In genomic region chr2:164606557-164606956, GRCh38 we compare ENCODE assay signal across 15 cellular contexts. TPM values are rescaled to one million over a fixed set of nuclear protein-coding genes. Genes with fewer than 3 reads are reported as not detected.
DNase-seq lines count a peak whose midpoint lies in the region; ATAC-seq and TF ChIP-seq lines count a peak whose summit lies in the region.
"Had no signal": no experiment of that assay in that cellular context is flagged by ENCODE, and none has a peak within 500 bp of the region (broad histone marks: within the 10 kb centered on the region; RNA-seq: fewer than 3 reads in every experiment).

No MANE protein-coding gene starts in this region.

- no peaks in the 10 kb centered on the region for H3K4me1 Mint-ChIP-seq in activated CD4-positive, alpha-beta memory T cell treated with anti-CD3 and anti-CD28 coated beads for 36 hours (ENCODE audit: low read depth)
- H3K4me1 Mint-ChIP-seq: IgD-negative memory B cell had no signal

- H3K4me3 Mint-ChIP-seq in activated CD4-positive, alpha-beta memory T cell treated with anti-CD3 and anti-CD28 coated beads for 36 hours = no peak overlapping the region
- H3K4me3 Mint-ChIP-seq: CD8-positive, alpha-beta T cell; IgD-negative memory B cell had no signal

- H3K4me3 ChIP-seq in skeletal muscle satellite cell (ENCODE audit: low read length) = no peak overlapping the region
- no peak overlapping the region for H3K4me3 ChIP-seq in ovary
- H3K4me3 ChIP-seq in lower leg skin (ENCODE audit: low read depth, poor library complexity, severe bottlenecking) = no peak overlapping the region

- H3K9ac ChIP-seq in skeletal muscle satellite cell (ENCODE audit: low read depth, low read length) = no peak overlapping the region

- H3K27ac Mint-ChIP-seq in activated CD4-positive, alpha-beta memory T cell treated with anti-CD3 and anti-CD28 coated beads for 36 hours = no peak overlapping the region
- H3K27ac Mint-ChIP-seq: CD8-positive, alpha-beta T cell; IgD-negative memory B cell had no signal

- H3K36me3 ChIP-seq in skeletal muscle satellite cell (ENCODE audit: insufficient read depth, low read length) (no peaks in the 10 kb centered on the region), ovary (no peaks in the 10 kb centered on the region)

- H3K36me3 Mint-ChIP-seq in activated CD4-positive, alpha-beta memory T cell treated with anti-CD3 and anti-CD28 coated beads for 36 hours = no peaks in the 10 kb centered on the region
- H3K36me3 Mint-ChIP-seq: CD8-positive, alpha-beta T cell; IgD-negative memory B cell had no signal

- peak overlapping the region; percentile 1 for H3K4me2 ChIP-seq in skeletal muscle satellite cell (ENCODE audit: low read length)

- intact Hi-C loops in left ventricle myocardium superior (cut with micrococcal nuclease) = no loop called here
- intact Hi-C loops in activated CD4-positive, alpha-beta memory T cell treated with anti-CD3 and anti-CD28 coated beads for 36 hours (cut with micrococcal nuclease) = no loop called here
- intact Hi-C loops in ovary (cut with DNase I) = no loop called here
- intact Hi-C loops in lower leg skin (cut with DNase I; ENCODE audit: low total_unique reads) = no loop called here

- H3K9me3 Mint-ChIP-seq in activated CD4-positive, alpha-beta memory T cell treated with anti-CD3 and anti-CD28 coated beads for 36 hours = no peaks in the 10 kb centered on the region

- no peaks in the 10 kb centered on the region for H3K27me3 Mint-ChIP-seq in activated CD4-positive, alpha-beta memory T cell treated with anti-CD3 and anti-CD28 coated beads for 36 hours
- H3K27me3 Mint-ChIP-seq: IgD-negative memory B cell had no signal

- no peak for TF ChIP-seq EP300 in ovary (IDR thresholded peaks at IDR 0.05)

- ATAC-seq in left ventricle myocardium superior = peak; percentile 85
- ATAC-seq: CD8-positive, alpha-beta T cell; Panc1 had no signal

- H3K27ac ChIP-seq in ovary = no peak overlapping the region

- no peak for TF ChIP-seq POLR2A in ovary (IDR thresholded peaks at IDR 0.05)
- no peak for TF ChIP-seq POLR2A in lower leg skin (IDR thresholded peaks at IDR 0.05)

- CTCF ChIA-PET in activated CD4-positive, alpha-beta memory T cell treated with anti-CD3 and anti-CD28 coated beads for 36 hours (lab: Charles Lee) = no interaction called here

- 41 to 47% (median 44%) methylated on average over 2 of the region's 2 CpGs for WGBS in ovary, 3 donors
- 49 to 52% methylated on average over 2 of the region's 2 CpGs for WGBS in lower leg skin, 2 donors

- DNase-seq in GM04503 (ENCODE audit: low read depth) = peak; percentile 53
- DNase-seq in astrocyte of the hippocampus (ENCODE audit: low read depth, low spot score) = peak; percentile 86
- no peak for DNase-seq in left ventricle myocardium superior
- no peak for DNase-seq in activated CD4-positive, alpha-beta memory T cell treated with anti-CD3 and anti-CD28 coated beads for 36 hours
- DNase-seq in ovary = no peak
- DNase-seq in lower leg skin (ENCODE audit: low spot score in 2 of 2) = no peak
- DNase-seq: activated CD4-positive, alpha-beta T cell treated with anti-CD3 and anti-CD28 coated beads, Interleukin-2, amount 50 U/mL, for 48 hours; CD8-positive, alpha-beta T cell; hypothalamus; NCI-H1105 treated with DMSO at 0.1 percent for 48 hours; posterior cingulate gyrus had no signal

- H3K27me3 ChIP-seq in skeletal muscle satellite cell (ENCODE audit: control insufficient read depth, insufficient read depth, low read length) (no peaks in the 10 kb centered on the region), ovary (no peaks in the 10 kb centered on the region)

- H3K9me3 ChIP-seq in skeletal muscle satellite cell (replicated peaks; ENCODE audit: low read length) = no peaks in the 10 kb centered on the region
- H3K9me3 ChIP-seq in ovary = no peaks in the 10 kb centered on the region

- peaks cover 9% of the 10 kb centered on the region for H3K4me1 ChIP-seq in skeletal muscle satellite cell (ENCODE audit: control insufficient read depth, insufficient read depth, low read length)
- H3K4me1 ChIP-seq in ovary (ENCODE audit: insufficient read depth) = no peaks in the 10 kb centered on the region

- TF ChIP-seq CTCF in ovary (IDR thresholded peaks at IDR 0.05) (no peak), lower leg skin (IDR thresholded peaks at IDR 0.05) (no peak)

- POLR2A ChIA-PET in activated CD4-positive, alpha-beta memory T cell treated with anti-CD3 and anti-CD28 coated beads for 36 hours (lab: Charles Lee) = no interaction called here

RNA-seq across cellular contexts. Expression of gene GRB14, which starts 14.7 kb away (rescaled TPM):
- total RNA-seq in left ventricle myocardium superior = 27.8 TPM
- total RNA-seq in skeletal muscle satellite cell (2012; rRNA removed) = 4.6 and 5.6 TPM in 2 replicates
- not detected for total RNA-seq in activated CD4-positive, alpha-beta memory T cell treated with anti-CD3 and anti-CD28 coated beads for 36 hours
- 10 to 100 TPM in 4 of 7 donors, 1 to 10 TPM in 3; 4.5 to 33.6 (median 10.0) TPM for total RNA-seq in ovary
- 10 to 100 TPM; 14.7 to 45.6 TPM for polyA plus RNA-seq in ovary
- 1 to 10 TPM in 3 of 4 donors, under 1 TPM in 1; 0.13 to 7.5 (median 4.6) TPM for total RNA-seq in lower leg skin
- total RNA-seq: CD8-positive, alpha-beta T cell; T-helper 2 cell treated with Interferon-gamma antibody and Interleukin-4, amounts not matched to agents 100 ng/mL and 5 ng/mL, for 36 hours had no signal
- polyA plus RNA-seq: IgD-negative memory B cell had no signal

Comparison
In these comparisons a context has a peak if more than half of its experiments do, and no peak if none do; other contexts are left out.
1. DNase-seq: peak in GM04503 (single experiment) and astrocyte of the hippocampus (single experiment); none in left ventricle myocardium superior (single experiment), activated CD4-positive, alpha-beta memory T cell treated with anti-CD3 and anti-CD28 coated beads for 36 hours (single experiment), ovary (0 of 5) and lower leg skin (0 of 2).